9 cellular contexts compared by ENCODE assay signal in the genomic region with DNA sequence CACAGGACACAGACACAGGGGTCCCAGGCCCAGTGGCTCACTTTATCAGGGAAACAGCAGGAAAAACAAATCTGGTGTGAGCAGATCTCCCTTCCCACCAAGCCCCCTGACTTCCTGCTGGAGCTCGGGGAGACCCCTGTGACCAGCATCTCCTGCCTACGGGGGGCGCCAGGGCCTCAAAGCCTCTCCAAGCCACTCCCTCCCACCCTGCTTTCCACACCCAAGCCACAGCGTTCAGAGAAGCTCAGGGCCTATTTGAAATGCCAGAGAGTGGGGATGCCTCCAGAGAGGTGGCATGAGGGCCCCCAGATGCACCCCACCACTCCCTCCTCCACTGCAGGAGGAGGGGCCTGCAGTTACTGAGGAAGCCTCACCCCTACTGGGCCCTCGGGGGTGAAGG. TPM values are rescaled to one million over a fixed set of nuclear protein-coding genes. Genes with fewer than 3 reads are reported as not detected.
A peak's percentile ranks its signal among the peaks of the same experiment; 100 is the strongest.
DNase-seq lines count a peak whose midpoint lies in the region; ATAC-seq and TF ChIP-seq lines count a peak whose summit lies in the region.
"Had no signal": no experiment of that assay in that cellular context is flagged by ENCODE, and none has a peak within 500 bp of the region (broad histone marks: within the 10 kb centered on the region; RNA-seq: fewer than 3 reads in every experiment).

No MANE protein-coding gene starts in this region.

- no peaks in the 10 kb centered on the region for H3K9me3 ChIP-seq in breast epithelium
- H3K9me3 ChIP-seq: thoracic aorta had no signal

- no peak for TF ChIP-seq CTCF in breast epithelium (IDR thresholded peaks at IDR 0.05)
- peak; percentile 27 for TF ChIP-seq CTCF in retinal pigment epithelial cell (conservative IDR thresholded peaks at IDR 0.05; ENCODE audit: low read depth, low read length)

- H3K4me3 ChIP-seq in breast epithelium (no peak overlapping the region), retinal pigment epithelial cell (ENCODE audit: low read length) (no peak overlapping the region)

- intact Hi-C loops in breast epithelium (cut with DNase I; ENCODE audit: low total_unique reads) = loop anchor here (5.0 kb wide), 1 partner anchor 459 kb away; no protein-coding TSS in a partner anchor

- peak overlapping the region; percentile 13 to 54 for H3K27ac ChIP-seq in breast epithelium
- H3K27ac ChIP-seq: thoracic aorta had no signal

- ATAC-seq in HG03025 (IDR thresholded peaks at IDR 0.05; ENCODE audit: low FRiP score, unreplicated experiment) = no peak

- no peaks in the 10 kb centered on the region for H3K27me3 ChIP-seq in breast epithelium

- DNase-seq in NCI-H82 (lab: John Stamatoyannopoulos, UW) = peak; percentile 20
- no peak for DNase-seq in NCI-H82 treated with DMSO at 0.1 percent for 48 hours (lab: John Stamatoyannopoulos, UW; ENCODE audit: unreplicated experiment)
- peak; percentile 31 for DNase-seq in NCI-H1694 (lab: John Stamatoyannopoulos, UW)
- no peak for DNase-seq in breast epithelium (ENCODE audit: low spot score in 2 of 2)
- no peak for DNase-seq in retinal pigment epithelial cell (ENCODE audit: low read depth)
- no peak for DNase-seq in NCI-H146 treated with DMSO at 0.1 percent for 48 hours (lab: John Stamatoyannopoulos, UW; ENCODE audit: unreplicated experiment)
- DNase-seq in stimulated activated CD4-positive, alpha-beta T cell treated with anti-CD3 and anti-CD28 coated beads, Interleukin-4, amount 100 ng/mL, for 24 hours = no peak

- H3K4me1 ChIP-seq in breast epithelium = peaks cover 8 to 20% of the 10 kb centered on the region in 2 donors

- no peak for TF ChIP-seq POLR2A in breast epithelium (IDR thresholded peaks at IDR 0.05)

- H3K36me3 ChIP-seq in breast epithelium = no peaks in the 10 kb centered on the region
- H3K36me3 ChIP-seq: thoracic aorta had no signal

RNA-seq across cellular contexts. Expression of a gene that starts 5.7 kb away (rescaled TPM):
- 100 to 1,000 TPM in 1 of 3 donors, 10 to 100 TPM in 2; 48.2 to 136 (median 88.8) TPM for total RNA-seq in breast epithelium

RNA-seq across cellular contexts. Expression of a gene that starts 37.9 kb away (rescaled TPM):
- 1 to 10 TPM in 2 of 3 donors, not detected in 1; 2.0 to 2.3 TPM for total RNA-seq in breast epithelium

Comparison
In these comparisons a context has a peak if more than half of its experiments do, and no peak if none do; other contexts are left out.
1. DNase-seq: peak in NCI-H82 (single experiment) and NCI-H1694 (single experiment); none in NCI-H82 treated with DMSO at 0.1 percent for 48 hours (single experiment), breast epithelium (0 of 2), retinal pigment epithelial cell (single experiment), NCI-H146 treated with DMSO at 0.1 percent for 48 hours (single experiment) and stimulated activated CD4-positive, alpha-beta T cell treated with anti-CD3 and anti-CD28 coated beads, Interleukin-4, amount 100 ng/mL, for 24 hours (single experiment).